ENCODE assay signal across 2 cellular contexts in genomic region chr17:42748202-42748905, GRCh38.
TF ChIP-seq lines count a peak whose summit lies in the region.

No MANE protein-coding gene starts in this region.

TF ChIP-seq in IMR-90, 13 proteins besides CTCF, POLR2A, EP300 and RAD21:
- no peak for TF ChIP-seq RCOR1 (IDR thresholded peaks at IDR 0.05; ENCODE audit: insufficient replicate concordance, low read length)
- peak; percentile 24; the same call in 1 of the 2 replicates for TF ChIP-seq CEBPB (IDR thresholded peaks at IDR 0.05; ENCODE audit: low read depth, low read length)

TF ChIP-seq in H1, 55 proteins besides CTCF, POLR2A, EP300 and RAD21:
- TF ChIP-seq BRCA1 (IDR thresholded peaks at IDR 0.05; ENCODE audit: low read depth, low read length) (no peak), CBX8 (IDR thresholded peaks at IDR 0.05; ENCODE audit: borderline replicate concordance, low read depth, low read length) (no peak), SP2 (IDR thresholded peaks at IDR 0.05; ENCODE audit: low read length) (no peak), PHF8 (conservative IDR thresholded peaks at IDR 0.05; ENCODE audit: low read depth, low read length) (no peak), TAF7 (optimal IDR thresholded peaks at IDR 0.05; ENCODE audit: borderline replicate concordance, low read depth, low read length) (no peak), CREB1 (IDR thresholded peaks at IDR 0.05) (no peak), SIRT6 (IDR thresholded peaks at IDR 0.05; ENCODE audit: low read length) (no peak), SRF (IDR thresholded peaks at IDR 0.05; ENCODE audit: low read depth, low read length) (no peak), MAX (IDR thresholded peaks at IDR 0.05) (no peak), FOSL1 (IDR thresholded peaks at IDR 0.05; ENCODE audit: insufficient read depth, low read depth, low read length) (no peak), CHD1 (IDR thresholded peaks at IDR 0.05; ENCODE audit: low read depth, low read length) (no peak), ZNF274 (IDR thresholded peaks at IDR 0.05; ENCODE audit: borderline replicate concordance, extremely low read depth, low read length) (no peak), RNF2 (IDR thresholded peaks at IDR 0.05; ENCODE audit: borderline replicate concordance, low read depth, low read length, missing control alignments, poor library complexity, severe bottlenecking) (no peak), BACH1 (IDR thresholded peaks at IDR 0.05; ENCODE audit: low read length) (no peak), SUZ12 (IDR thresholded peaks at IDR 0.05; ENCODE audit: low read length) (no peak), YY1 (IDR thresholded peaks at IDR 0.05; ENCODE audit: low read depth, low read length) (no peak), ASH2L (IDR thresholded peaks at IDR 0.05; ENCODE audit: low read length) (no peak), POU5F1 (IDR thresholded peaks at IDR 0.05; ENCODE audit: low read depth, low read length) (no peak)
